ENCODE assay signal across 1 cellular context in the genomic region with DNA sequence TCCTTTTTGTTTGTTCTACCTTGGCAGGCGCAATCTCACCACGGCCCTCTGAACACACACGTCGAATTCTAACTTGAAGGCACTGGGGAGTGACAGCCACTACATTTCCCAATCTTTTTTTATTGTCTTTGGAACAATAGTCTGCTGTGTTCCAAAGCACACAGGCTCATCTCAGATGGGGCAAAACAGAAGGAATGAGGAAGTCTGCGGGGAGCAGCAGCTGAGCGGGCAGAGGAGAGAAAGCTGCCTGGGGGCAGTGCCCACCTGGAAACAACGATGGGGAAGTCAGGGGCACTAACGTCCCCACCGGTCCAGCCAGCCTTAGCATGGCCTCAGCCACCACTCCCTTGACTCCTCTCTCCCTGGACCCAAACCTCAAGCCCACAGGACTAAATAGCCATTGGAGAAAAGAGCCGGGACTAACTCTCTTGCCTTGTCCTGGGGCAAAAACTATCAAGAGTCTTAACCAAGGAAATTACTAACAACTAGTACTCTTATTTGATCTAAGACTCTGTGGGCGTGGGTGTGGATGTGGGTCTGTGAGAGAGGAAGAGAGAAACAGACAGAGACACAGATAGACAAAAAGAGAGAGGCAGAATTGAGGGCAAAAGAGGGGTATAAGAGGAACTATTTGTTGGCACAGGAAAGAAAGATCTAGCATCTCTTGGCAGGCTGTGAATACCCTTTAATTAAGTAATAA.
TF ChIP-seq lines count a peak whose summit lies in the region.

No MANE protein-coding gene starts in this region.

TF ChIP-seq in HepG2, 621 proteins besides CTCF, POLR2A, EP300 and RAD21 (continues in another document):
- TF ChIP-seq HOXA3 (CRISPR knock-in tag; IDR thresholded peaks at IDR 0.05) (no peak; the same call in 1 of the 2 replicates), SOX6 (IDR thresholded peaks at IDR 0.05) (no peak), SOX6 (CRISPR knock-in tag; IDR thresholded peaks at IDR 0.05) (peak; percentile 87), GPN1 (CRISPR knock-in tag; IDR thresholded peaks at IDR 0.05; ENCODE audit: borderline replicate concordance) (no peak), TEAD3 (CRISPR knock-in tag; optimal IDR thresholded peaks at IDR 0.05; ENCODE audit: borderline replicate concordance) (peak; percentile 38), CEBPB (IDR thresholded peaks at IDR 0.05; ENCODE audit: borderline replicate concordance, low read depth, low read length) (peak; percentile 32; the same call in 1 of the 2 replicates), ZNF775 (CRISPR knock-in tag; IDR thresholded peaks at IDR 0.05; ENCODE audit: borderline replicate concordance) (no peak), ZNF773 (CRISPR knock-in tag; IDR thresholded peaks at IDR 0.05; ENCODE audit: borderline replicate concordance) (no peak), TCF7L2 (IDR thresholded peaks at IDR 0.05; ENCODE audit: low read depth, low read length) (no peak), GABPA (IDR thresholded peaks at IDR 0.05; ENCODE audit: low read depth, low read length) (no peak), GABPA (CRISPR knock-in tag; IDR thresholded peaks at IDR 0.05; ENCODE audit: low read depth) (no peak), SOX5 (CRISPR knock-in tag; IDR thresholded peaks at IDR 0.05; ENCODE audit: borderline replicate concordance) (peak; percentile 94), ZNF782 (CRISPR knock-in tag; IDR thresholded peaks at IDR 0.05; ENCODE audit: borderline replicate concordance) (no peak), GATAD2A (CRISPR knock-in tag; IDR thresholded peaks at IDR 0.05) (0 out of 2 replicates have a peak, but pooled peaks have one; percentile 15), KLF6 (CRISPR knock-in tag; IDR thresholded peaks at IDR 0.05) (0 out of 2 replicates have a peak, but pooled peaks have one; percentile 15), TAF15 (IDR thresholded peaks at IDR 0.05; ENCODE audit: low read depth, low read length, poor library complexity, severe bottlenecking) (no peak), ZNF598 (CRISPR knock-in tag; IDR thresholded peaks at IDR 0.05; ENCODE audit: borderline replicate concordance) (no peak), ZFAT (CRISPR knock-in tag; conservative IDR thresholded peaks at IDR 0.05) (no peak), SOX13 (IDR thresholded peaks at IDR 0.05) (peak; percentile 88), SOX13 (CRISPR knock-in tag; conservative IDR thresholded peaks at IDR 0.05 in 1 of 2, IDR thresholded peaks at IDR 0.05 in 1 of 2) (peak in 1 of 2 experiments; percentile 98; a peak in 2 of 4 replicates), ELF3 (CRISPR knock-in tag; IDR thresholded peaks at IDR 0.05) (peak; percentile 84; the same call in 1 of the 2 replicates), ZNF615 (CRISPR knock-in tag; IDR thresholded peaks at IDR 0.05; ENCODE audit: borderline replicate concordance) (no peak), GTF2F1 (IDR thresholded peaks at IDR 0.05; ENCODE audit: low read length) (no peak), ELF1 (CRISPR knock-in tag; IDR thresholded peaks at IDR 0.05) (peak; percentile 79), ZNF382 (CRISPR knock-in tag; IDR thresholded peaks at IDR 0.05; ENCODE audit: borderline replicate concordance) (no peak), SRF (IDR thresholded peaks at IDR 0.05; ENCODE audit: low read depth, low read length) (no peak), ZNF496 (CRISPR knock-in tag; IDR thresholded peaks at IDR 0.05; ENCODE audit: insufficient replicate concordance) (no peak), HNRNPL (IDR thresholded peaks at IDR 0.05; ENCODE audit: low read depth, low read length) (0 out of 2 replicates have a peak, but pooled peaks have one; percentile 75), KDM1A (CRISPR knock-in tag; IDR thresholded peaks at IDR 0.05) (no peak), JUN (CRISPR knock-in tag; IDR thresholded peaks at IDR 0.05) (no peak), CEBPG (CRISPR knock-in tag; IDR thresholded peaks at IDR 0.05) (peak; percentile 6; the same call in 1 of the 2 replicates), ZNF569 (CRISPR knock-in tag; IDR thresholded peaks at IDR 0.05; ENCODE audit: borderline replicate concordance) (no peak), ZFP36L2 (CRISPR knock-in tag; IDR thresholded peaks at IDR 0.05) (no peak)
- TF ChIP-seq, protein P1, sequence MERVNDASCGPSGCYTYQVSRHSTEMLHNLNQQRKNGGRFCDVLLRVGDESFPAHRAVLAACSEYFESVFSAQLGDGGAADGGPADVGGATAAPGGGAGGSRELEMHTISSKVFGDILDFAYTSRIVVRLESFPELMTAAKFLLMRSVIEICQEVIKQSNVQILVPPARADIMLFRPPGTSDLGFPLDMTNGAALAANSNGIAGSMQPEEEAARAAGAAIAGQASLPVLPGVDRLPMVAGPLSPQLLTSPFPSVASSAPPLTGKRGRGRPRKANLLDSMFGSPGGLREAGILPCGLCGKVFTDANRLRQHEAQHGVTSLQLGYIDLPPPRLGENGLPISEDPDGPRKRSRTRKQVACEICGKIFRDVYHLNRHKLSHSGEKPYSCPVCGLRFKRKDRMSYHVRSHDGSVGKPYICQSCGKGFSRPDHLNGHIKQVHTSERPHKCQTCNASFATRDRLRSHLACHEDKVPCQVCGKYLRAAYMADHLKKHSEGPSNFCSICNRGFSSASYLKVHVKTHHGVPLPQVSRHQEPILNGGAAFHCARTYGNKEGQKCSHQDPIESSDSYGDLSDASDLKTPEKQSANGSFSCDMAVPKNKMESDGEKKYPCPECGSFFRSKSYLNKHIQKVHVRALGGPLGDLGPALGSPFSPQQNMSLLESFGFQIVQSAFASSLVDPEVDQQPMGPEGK (CRISPR knock-in tag; IDR thresholded peaks at IDR 0.05), result peak; percentile 34; the same call in 1 of the 2 replicates
- TF ChIP-seq, protein P2, sequence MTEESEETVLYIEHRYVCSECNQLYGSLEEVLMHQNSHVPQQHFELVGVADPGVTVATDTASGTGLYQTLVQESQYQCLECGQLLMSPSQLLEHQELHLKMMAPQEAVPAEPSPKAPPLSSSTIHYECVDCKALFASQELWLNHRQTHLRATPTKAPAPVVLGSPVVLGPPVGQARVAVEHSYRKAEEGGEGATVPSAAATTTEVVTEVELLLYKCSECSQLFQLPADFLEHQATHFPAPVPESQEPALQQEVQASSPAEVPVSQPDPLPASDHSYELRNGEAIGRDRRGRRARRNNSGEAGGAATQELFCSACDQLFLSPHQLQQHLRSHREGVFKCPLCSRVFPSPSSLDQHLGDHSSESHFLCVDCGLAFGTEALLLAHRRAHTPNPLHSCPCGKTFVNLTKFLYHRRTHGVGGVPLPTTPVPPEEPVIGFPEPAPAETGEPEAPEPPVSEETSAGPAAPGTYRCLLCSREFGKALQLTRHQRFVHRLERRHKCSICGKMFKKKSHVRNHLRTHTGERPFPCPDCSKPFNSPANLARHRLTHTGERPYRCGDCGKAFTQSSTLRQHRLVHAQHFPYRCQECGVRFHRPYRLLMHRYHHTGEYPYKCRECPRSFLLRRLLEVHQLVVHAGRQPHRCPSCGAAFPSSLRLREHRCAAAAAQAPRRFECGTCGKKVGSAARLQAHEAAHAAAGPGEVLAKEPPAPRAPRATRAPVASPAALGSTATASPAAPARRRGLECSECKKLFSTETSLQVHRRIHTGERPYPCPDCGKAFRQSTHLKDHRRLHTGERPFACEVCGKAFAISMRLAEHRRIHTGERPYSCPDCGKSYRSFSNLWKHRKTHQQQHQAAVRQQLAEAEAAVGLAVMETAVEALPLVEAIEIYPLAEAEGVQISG (CRISPR knock-in tag; IDR thresholded peaks at IDR 0.05), result no peak
- TF ChIP-seq, protein P3, sequence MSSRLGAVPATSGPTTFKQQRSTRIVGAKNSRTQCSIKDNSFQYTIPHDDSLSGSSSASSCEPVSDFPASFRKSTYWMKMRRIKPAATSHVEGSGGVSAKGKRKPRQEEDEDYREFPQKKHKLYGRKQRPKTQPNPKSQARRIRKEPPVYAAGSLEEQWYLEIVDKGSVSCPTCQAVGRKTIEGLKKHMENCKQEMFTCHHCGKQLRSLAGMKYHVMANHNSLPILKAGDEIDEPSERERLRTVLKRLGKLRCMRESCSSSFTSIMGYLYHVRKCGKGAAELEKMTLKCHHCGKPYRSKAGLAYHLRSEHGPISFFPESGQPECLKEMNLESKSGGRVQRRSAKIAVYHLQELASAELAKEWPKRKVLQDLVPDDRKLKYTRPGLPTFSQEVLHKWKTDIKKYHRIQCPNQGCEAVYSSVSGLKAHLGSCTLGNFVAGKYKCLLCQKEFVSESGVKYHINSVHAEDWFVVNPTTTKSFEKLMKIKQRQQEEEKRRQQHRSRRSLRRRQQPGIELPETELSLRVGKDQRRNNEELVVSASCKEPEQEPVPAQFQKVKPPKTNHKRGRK (CRISPR knock-in tag; IDR thresholded peaks at IDR 0.05), result no peak
- TF ChIP-seq, protein P4, sequence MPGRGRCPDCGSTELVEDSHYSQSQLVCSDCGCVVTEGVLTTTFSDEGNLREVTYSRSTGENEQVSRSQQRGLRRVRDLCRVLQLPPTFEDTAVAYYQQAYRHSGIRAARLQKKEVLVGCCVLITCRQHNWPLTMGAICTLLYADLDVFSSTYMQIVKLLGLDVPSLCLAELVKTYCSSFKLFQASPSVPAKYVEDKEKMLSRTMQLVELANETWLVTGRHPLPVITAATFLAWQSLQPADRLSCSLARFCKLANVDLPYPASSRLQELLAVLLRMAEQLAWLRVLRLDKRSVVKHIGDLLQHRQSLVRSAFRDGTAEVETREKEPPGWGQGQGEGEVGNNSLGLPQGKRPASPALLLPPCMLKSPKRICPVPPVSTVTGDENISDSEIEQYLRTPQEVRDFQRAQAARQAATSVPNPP (CRISPR knock-in tag; IDR thresholded peaks at IDR 0.05), result no peak
- TF ChIP-seq, protein P5, sequence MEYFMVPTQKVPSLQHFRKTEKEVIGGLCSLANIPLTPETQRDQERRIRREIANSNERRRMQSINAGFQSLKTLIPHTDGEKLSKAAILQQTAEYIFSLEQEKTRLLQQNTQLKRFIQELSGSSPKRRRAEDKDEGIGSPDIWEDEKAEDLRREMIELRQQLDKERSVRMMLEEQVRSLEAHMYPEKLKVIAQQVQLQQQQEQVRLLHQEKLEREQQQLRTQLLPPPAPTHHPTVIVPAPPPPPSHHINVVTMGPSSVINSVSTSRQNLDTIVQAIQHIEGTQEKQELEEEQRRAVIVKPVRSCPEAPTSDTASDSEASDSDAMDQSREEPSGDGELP (IDR thresholded peaks at IDR 0.05; ENCODE audit: borderline replicate concordance, low read depth), result peak; percentile 50; the same call in 1 of the 2 replicates
- TF ChIP-seq, protein P6, sequence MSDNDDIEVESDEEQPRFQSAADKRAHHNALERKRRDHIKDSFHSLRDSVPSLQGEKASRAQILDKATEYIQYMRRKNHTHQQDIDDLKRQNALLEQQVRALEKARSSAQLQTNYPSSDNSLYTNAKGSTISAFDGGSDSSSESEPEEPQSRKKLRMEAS (IDR thresholded peaks at IDR 0.05), result peak; percentile 14; the same call in 1 of the 2 replicates
- TF ChIP-seq, protein P7, sequence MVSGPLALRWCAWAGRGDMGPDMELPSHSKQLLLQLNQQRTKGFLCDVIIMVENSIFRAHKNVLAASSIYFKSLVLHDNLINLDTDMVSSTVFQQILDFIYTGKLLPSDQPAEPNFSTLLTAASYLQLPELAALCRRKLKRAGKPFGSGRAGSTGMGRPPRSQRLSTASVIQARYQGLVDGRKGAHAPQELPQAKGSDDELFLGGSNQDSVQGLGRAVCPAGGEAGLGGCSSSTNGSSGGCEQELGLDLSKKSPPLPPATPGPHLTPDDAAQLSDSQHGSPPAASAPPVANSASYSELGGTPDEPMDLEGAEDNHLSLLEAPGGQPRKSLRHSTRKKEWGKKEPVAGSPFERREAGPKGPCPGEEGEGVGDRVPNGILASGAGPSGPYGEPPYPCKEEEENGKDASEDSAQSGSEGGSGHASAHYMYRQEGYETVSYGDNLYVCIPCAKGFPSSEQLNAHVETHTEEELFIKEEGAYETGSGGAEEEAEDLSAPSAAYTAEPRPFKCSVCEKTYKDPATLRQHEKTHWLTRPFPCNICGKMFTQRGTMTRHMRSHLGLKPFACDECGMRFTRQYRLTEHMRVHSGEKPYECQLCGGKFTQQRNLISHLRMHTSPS (CRISPR knock-in tag; IDR thresholded peaks at IDR 0.05; ENCODE audit: low read depth), result 0 out of 2 replicates have a peak, but pooled peaks have one; percentile 60
- TF ChIP-seq, protein P8, sequence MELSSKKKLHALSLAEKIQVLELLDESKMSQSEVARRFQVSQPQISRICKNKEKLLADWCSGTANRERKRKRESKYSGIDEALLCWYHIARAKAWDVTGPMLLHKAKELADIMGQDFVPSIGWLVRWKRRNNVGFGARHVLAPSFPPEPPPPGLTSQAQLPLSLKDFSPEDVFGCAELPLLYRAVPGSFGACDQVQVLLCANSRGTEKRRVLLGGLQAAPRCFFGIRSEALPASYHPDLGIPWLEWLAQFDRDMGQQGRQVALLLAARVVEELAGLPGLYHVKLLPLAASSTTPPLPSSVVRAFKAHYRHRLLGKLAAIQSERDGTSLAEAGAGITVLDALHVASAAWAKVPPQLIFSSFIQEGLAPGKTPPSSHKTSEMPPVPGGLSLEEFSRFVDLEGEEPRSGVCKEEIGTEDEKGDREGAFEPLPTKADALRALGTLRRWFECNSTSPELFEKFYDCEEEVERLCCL (CRISPR knock-in tag; IDR thresholded peaks at IDR 0.05; ENCODE audit: borderline replicate concordance), result no peak
